ENCODE assay signal across 36 cellular contexts in the genomic region with DNA sequence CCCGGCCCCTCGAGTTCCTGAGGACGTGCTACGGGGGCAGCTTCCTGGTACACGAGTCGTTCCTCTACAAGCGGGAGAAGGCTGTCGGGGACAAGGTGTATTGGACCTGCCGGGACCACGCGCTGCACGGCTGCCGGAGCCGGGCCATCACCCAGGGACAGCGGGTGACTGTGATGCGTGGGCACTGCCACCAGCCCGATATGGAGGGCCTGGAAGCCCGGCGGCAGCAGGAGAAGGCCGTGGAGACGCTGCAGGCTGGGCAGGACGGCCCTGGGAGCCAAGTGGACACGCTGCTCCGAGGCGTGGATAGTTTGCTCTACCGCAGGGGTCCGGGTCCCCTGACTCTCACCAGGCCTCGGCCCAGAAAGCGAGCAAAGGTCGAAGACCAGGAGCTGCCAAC. TPM values are rescaled to one million over a fixed set of nuclear protein-coding genes. Genes with fewer than 3 reads are reported as not detected.
"Had no signal": no experiment of that assay in that cellular context is flagged by ENCODE, and none has a peak within 500 bp of the region (broad histone marks: within the 10 kb centered on the region; RNA-seq: fewer than 3 reads in every experiment).

No MANE protein-coding gene starts in this region.

- H3K4me1 Mint-ChIP-seq: activated B cell treated with CpG ODN at 0.5 μM for 24 hours; activated T-helper 17 cell treated with anti-CD3 and anti-CD28 coated beads, Interleukin-2, amount 50 U/mL, for 72 hours had no signal

- H3K4me3 Mint-ChIP-seq: activated B cell treated with CpG ODN at 0.5 μM for 24 hours; activated CD4-positive, alpha-beta memory T cell treated with anti-CD3 and anti-CD28 coated beads for 36 hours; activated CD8-positive, alpha-beta T cell treated with anti-CD3 and anti-CD28 coated beads, Interleukin-2, amount 10 ng/mL, durations not matched to agents 7 days and 5 days; activated naive CD8-positive, alpha-beta T cell; activated T-cell treated with anti-CD3 and anti-CD28 coated beads, Interleukin-2, amount 50 U/mL, for 4 hours; activated T-helper 17 cell treated with anti-CD3 and anti-CD28 coated beads, Interleukin-2, amount 50 U/mL, for 72 hours; effector memory CD8-positive, alpha-beta T cell; T-helper 17 cell; T-helper 2 cell treated with Interferon-gamma antibody and Interleukin-4, amounts not matched to agents 5 μg/mL and 100 μg/mL, for 36 hours had no signal

- ATAC-seq: activated CD4-positive, CD25-positive, alpha-beta regulatory T cell treated with anti-CD3 and anti-CD28 coated beads, Interleukin-2, amount 50 U/mL, for 24 hours; activated T-cell treated with anti-CD3 and anti-CD28 coated beads, Interleukin-2, amount 50 U/mL, for 4 hours; activated T-helper 17 cell treated with anti-CD3 and anti-CD28 coated beads, Interleukin-2, amount 50 U/mL, for 72 hours; effector memory CD8-positive, alpha-beta T cell; foreskin keratinocyte; gastrocnemius medialis; T-helper 17 cell had no signal

- H3K27ac Mint-ChIP-seq: activated B cell treated with CpG ODN at 0.5 μM for 24 hours; activated CD4-positive, alpha-beta memory T cell treated with anti-CD3 and anti-CD28 coated beads for 36 hours; activated CD8-positive, alpha-beta T cell treated with anti-CD3 and anti-CD28 coated beads, Interleukin-2, amount 10 ng/mL, durations not matched to agents 7 days and 5 days; activated naive CD8-positive, alpha-beta T cell; activated T-helper 17 cell treated with anti-CD3 and anti-CD28 coated beads, Interleukin-2, amount 50 U/mL, for 72 hours; effector memory CD8-positive, alpha-beta T cell; T-helper 17 cell; T-helper 2 cell treated with Interferon-gamma antibody and Interleukin-4, amounts not matched to agents 5 μg/mL and 100 μg/mL, for 36 hours had no signal

- H3K9me3 ChIP-seq: esophagus muscularis mucosa, gastrocnemius medialis, heart left ventricle had no signal

- FAIRE-seq: astrocyte, bronchial epithelial cell, colon had no signal

- H3K27me3 Mint-ChIP-seq: activated B cell treated with CpG ODN at 0.5 μM for 24 hours; activated CD4-positive, alpha-beta memory T cell treated with anti-CD3 and anti-CD28 coated beads for 36 hours; activated naive CD8-positive, alpha-beta T cell; activated T-helper 17 cell treated with anti-CD3 and anti-CD28 coated beads, Interleukin-2, amount 50 U/mL, for 72 hours; effector memory CD8-positive, alpha-beta T cell; T-helper 17 cell had no signal

- H3K9me3 Mint-ChIP-seq: activated B cell treated with CpG ODN at 0.5 μM for 24 hours; activated CD4-positive, alpha-beta memory T cell treated with anti-CD3 and anti-CD28 coated beads for 36 hours; activated T-cell treated with anti-CD3 and anti-CD28 coated beads, Interleukin-2, amount 50 U/mL, for 4 hours; activated T-helper 17 cell treated with anti-CD3 and anti-CD28 coated beads, Interleukin-2, amount 50 U/mL, for 72 hours; effector memory CD8-positive, alpha-beta T cell; T-helper 2 cell treated with Interferon-gamma antibody and Interleukin-4, amounts not matched to agents 5 μg/mL and 100 μg/mL, for 36 hours had no signal

- H3K27me3 ChIP-seq: brain microvascular endothelial cell, esophagus muscularis mucosa, foreskin keratinocyte, gastrocnemius medialis, heart left ventricle had no signal

- H3K4me3 ChIP-seq: esophagus muscularis mucosa, gastrocnemius medialis, heart left ventricle had no signal

- DNase-seq: activated B cell treated with CpG ODN at 0.5 μM for 24 hours; activated CD4-positive, alpha-beta memory T cell treated with anti-CD3 and anti-CD28 coated beads for 36 hours; activated CD4-positive, alpha-beta T cell treated with anti-CD3 and anti-CD28 coated beads for 48 hours; activated CD4-positive, alpha-beta T cell treated with anti-CD3 and anti-CD28 coated beads, Interleukin-2, amount 50 U/mL, for 1 hour; activated CD8-positive, alpha-beta T cell treated with anti-CD3 and anti-CD28 coated beads, Interleukin-2, amount 10 ng/mL, durations not matched to agents 7 days and 5 days; activated effector memory CD4-positive, alpha-beta T cell treated with Interleukin-2 at 50 U/mL for 16 hours; activated gamma-delta T cell treated with Interleukin-2 at 50 U/mL for 16 hours; activated naive CD4-positive, alpha-beta T cell treated with anti-CD3 and anti-CD28 coated beads, Interleukin-2, amount 50 U/mL, for 16 hours; activated naive CD4-positive, alpha-beta T cell treated with Interleukin-2 at 50 U/mL for 16 hours; activated T-cell treated with anti-CD3 and anti-CD28 coated beads, Interleukin-2, amount 50 U/mL, for 4 hours; amniotic stem cell; anterior cingulate cortex; brain microvascular endothelial cell; cortex of kidney; dermis blood vessel endothelial cell; effector CD4-positive, alpha-beta T cell; effector memory CD8-positive, alpha-beta T cell; erythroblast; foreskin keratinocyte; gastrocnemius medialis; glutamatergic neuron; heart left ventricle; T-helper 1 cell; T-helper 17 cell; T1000; WERI-Rb-1 had no signal

- H3K27ac ChIP-seq: brain microvascular endothelial cell, esophagus muscularis mucosa, foreskin keratinocyte, gastrocnemius medialis, heart left ventricle, WERI-Rb-1 had no signal

- H3K4me1 ChIP-seq: esophagus muscularis mucosa, foreskin keratinocyte, gastrocnemius medialis, heart left ventricle had no signal

RNA-seq across cellular contexts. Expression of a gene that starts 30.9 kb away (rescaled TPM):
- total RNA-seq: activated CD4-positive, alpha-beta memory T cell treated with anti-CD3 and anti-CD28 coated beads for 36 hours; activated T-helper 17 cell treated with anti-CD3 and anti-CD28 coated beads, Interleukin-2, amount 50 U/mL, for 72 hours; cardiac septum; chondrocyte; dermis blood vessel endothelial cell; gastrocnemius medialis; T-helper 17 cell had no signal

RNA-seq across cellular contexts. Expression of a gene that starts 47.1 kb away (rescaled TPM):
- total RNA-seq: T-helper 17 cell had no signal
